1 cellular context compared by ENCODE assay signal in the genomic region with DNA sequence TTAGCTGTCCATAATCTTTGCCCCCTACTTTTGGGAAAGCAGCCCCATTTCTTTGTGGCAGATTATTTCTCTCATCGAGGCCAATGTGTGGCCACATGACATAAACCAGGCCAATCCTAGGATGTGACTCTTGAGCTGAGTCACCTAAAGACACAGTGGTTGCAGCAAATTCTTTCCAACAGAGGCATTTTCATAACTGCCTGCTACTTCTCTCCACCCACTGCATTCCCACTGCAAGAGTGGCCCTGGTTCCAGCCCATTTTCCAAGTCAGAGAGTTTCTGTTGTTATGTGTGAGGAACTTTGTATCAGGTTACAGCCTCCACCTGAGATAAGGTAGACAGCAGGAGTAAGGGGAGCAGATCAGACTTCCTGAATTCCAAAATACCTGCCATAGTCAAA.
TF ChIP-seq lines count a peak whose summit lies in the region.

No MANE protein-coding gene starts in this region.

TF ChIP-seq in WTC11, 78 proteins besides CTCF, POLR2A, EP300 and RAD21 (continued from another document):
- TF ChIP-seq, protein P1, sequence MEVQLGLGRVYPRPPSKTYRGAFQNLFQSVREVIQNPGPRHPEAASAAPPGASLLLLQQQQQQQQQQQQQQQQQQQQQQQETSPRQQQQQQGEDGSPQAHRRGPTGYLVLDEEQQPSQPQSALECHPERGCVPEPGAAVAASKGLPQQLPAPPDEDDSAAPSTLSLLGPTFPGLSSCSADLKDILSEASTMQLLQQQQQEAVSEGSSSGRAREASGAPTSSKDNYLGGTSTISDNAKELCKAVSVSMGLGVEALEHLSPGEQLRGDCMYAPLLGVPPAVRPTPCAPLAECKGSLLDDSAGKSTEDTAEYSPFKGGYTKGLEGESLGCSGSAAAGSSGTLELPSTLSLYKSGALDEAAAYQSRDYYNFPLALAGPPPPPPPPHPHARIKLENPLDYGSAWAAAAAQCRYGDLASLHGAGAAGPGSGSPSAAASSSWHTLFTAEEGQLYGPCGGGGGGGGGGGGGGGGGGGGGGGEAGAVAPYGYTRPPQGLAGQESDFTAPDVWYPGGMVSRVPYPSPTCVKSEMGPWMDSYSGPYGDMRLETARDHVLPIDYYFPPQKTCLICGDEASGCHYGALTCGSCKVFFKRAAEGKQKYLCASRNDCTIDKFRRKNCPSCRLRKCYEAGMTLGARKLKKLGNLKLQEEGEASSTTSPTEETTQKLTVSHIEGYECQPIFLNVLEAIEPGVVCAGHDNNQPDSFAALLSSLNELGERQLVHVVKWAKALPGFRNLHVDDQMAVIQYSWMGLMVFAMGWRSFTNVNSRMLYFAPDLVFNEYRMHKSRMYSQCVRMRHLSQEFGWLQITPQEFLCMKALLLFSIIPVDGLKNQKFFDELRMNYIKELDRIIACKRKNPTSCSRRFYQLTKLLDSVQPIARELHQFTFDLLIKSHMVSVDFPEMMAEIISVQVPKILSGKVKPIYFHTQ (CRISPR knock-in tag; IDR thresholded peaks at IDR 0.05) = no peak
- no peak for TF ChIP-seq MXD4 (CRISPR knock-in tag; IDR thresholded peaks at IDR 0.05; ENCODE audit: borderline replicate concordance)
- TF ChIP-seq TEAD4 (CRISPR knock-in tag; IDR thresholded peaks at IDR 0.05) = no peak
- TF ChIP-seq TP53 (CRISPR knock-in tag; IDR thresholded peaks at IDR 0.05) = no peak
- TF ChIP-seq, protein P2, sequence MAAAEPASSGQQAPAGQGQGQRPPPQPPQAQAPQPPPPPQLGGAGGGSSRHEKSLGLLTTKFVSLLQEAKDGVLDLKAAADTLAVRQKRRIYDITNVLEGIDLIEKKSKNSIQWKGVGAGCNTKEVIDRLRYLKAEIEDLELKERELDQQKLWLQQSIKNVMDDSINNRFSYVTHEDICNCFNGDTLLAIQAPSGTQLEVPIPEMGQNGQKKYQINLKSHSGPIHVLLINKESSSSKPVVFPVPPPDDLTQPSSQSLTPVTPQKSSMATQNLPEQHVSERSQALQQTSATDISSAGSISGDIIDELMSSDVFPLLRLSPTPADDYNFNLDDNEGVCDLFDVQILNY (CRISPR knock-in tag; IDR thresholded peaks at IDR 0.05) = no peak
- TF ChIP-seq MYBL2 (CRISPR knock-in tag; IDR thresholded peaks at IDR 0.05) = no peak
- no peak for TF ChIP-seq ATF1 (CRISPR knock-in tag; IDR thresholded peaks at IDR 0.05)
- TF ChIP-seq, protein P3, sequence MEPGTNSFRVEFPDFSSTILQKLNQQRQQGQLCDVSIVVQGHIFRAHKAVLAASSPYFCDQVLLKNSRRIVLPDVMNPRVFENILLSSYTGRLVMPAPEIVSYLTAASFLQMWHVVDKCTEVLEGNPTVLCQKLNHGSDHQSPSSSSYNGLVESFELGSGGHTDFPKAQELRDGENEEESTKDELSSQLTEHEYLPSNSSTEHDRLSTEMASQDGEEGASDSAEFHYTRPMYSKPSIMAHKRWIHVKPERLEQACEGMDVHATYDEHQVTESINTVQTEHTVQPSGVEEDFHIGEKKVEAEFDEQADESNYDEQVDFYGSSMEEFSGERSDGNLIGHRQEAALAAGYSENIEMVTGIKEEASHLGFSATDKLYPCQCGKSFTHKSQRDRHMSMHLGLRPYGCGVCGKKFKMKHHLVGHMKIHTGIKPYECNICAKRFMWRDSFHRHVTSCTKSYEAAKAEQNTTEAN (CRISPR knock-in tag; IDR thresholded peaks at IDR 0.05) = no peak
- no peak for TF ChIP-seq ZNF281 (CRISPR knock-in tag; IDR thresholded peaks at IDR 0.05)
- no peak for TF ChIP-seq FOXK1 (CRISPR knock-in tag; IDR thresholded peaks at IDR 0.05)
- TF ChIP-seq ERG (CRISPR knock-in tag; IDR thresholded peaks at IDR 0.05) = no peak
- no peak for TF ChIP-seq FOXP1 (CRISPR knock-in tag; IDR thresholded peaks at IDR 0.05; ENCODE audit: borderline replicate concordance)
- TF ChIP-seq FOXP4 (CRISPR knock-in tag; IDR thresholded peaks at IDR 0.05) = no peak
- no peak for TF ChIP-seq IRF1 (CRISPR knock-in tag; IDR thresholded peaks at IDR 0.05)
- no peak for TF ChIP-seq ATF3 (CRISPR knock-in tag; conservative IDR thresholded peaks at IDR 0.05)
